ENCODE assay signal across 36 cellular contexts in genomic region chr2:151805343-151805742, GRCh38.
"Had no signal": no experiment of that assay in that cellular context is flagged by ENCODE, and none has a peak within 500 bp of the region (broad histone marks: within the 10 kb centered on the region; RNA-seq: fewer than 3 reads in every experiment).

No MANE protein-coding gene starts in this region.

- H3K27ac Mint-ChIP-seq: activated B cell treated with CpG ODN at 0.5 μM for 24 hours; activated CD4-positive, alpha-beta memory T cell treated with anti-CD3 and anti-CD28 coated beads for 36 hours; activated CD4-positive, alpha-beta T cell treated with anti-CD3 and anti-CD28 coated beads, Interleukin-2, amount 10 ng/mL, durations not matched to agents 24 days and 14 days; activated CD8-positive, alpha-beta T cell treated with anti-CD3 and anti-CD28 coated beads for 36 hours; activated naive CD4-positive, alpha-beta T cell treated with anti-CD3 and anti-CD28 coated beads, Interleukin-2, amount 10 ng/mL, durations not matched to agents 7 days and 5 days; activated naive CD4-positive, alpha-beta T cell treated with anti-CD3 and anti-CD28 coated beads, Interleukin-2, amount 50 U/mL, for 24 hours; activated naive CD8-positive, alpha-beta T cell; activated naive CD8-positive, alpha-beta T cell treated with anti-CD3 and anti-CD28 coated beads, Interleukin-2, amount 10 ng/mL, durations not matched to agents 7 days and 5 days; activated naive CD8-positive, alpha-beta T cell treated with anti-CD3 and anti-CD28 coated beads, Interleukin-2, amount 50 U/mL, for 24 hours; activated T-cell treated with anti-CD3 and anti-CD28 coated beads, Interleukin-2, amount 50 U/mL, for 72 hours; activated T-helper 1 cell treated with anti-CD3 and anti-CD28 coated beads, Interleukin-12 subunit alpha, Interleukin-12 subunit beta, Interleukin-2, Interleukin-4 antibody, amounts not matched to agents 30 ng/mL and 10 ng/mL and 1 ng/mL, durations not matched to agents 14 hours and 24 hours and 36 hours; activated T-helper 17 cell treated with anti-CD3 and anti-CD28 coated beads, Interleukin-2, amount 50 U/mL, for 72 hours; brain; T-helper 1 cell treated with Interleukin-12 subunit alpha and Interleukin-12 subunit beta and Interleukin-4 antibody, amounts not matched to agents 30 μg/mL and 1 μg/mL, for 36 hours; T-helper 2 cell treated with Interferon-gamma antibody and Interleukin-4, amounts not matched to agents 5 μg/mL and 100 μg/mL, for 36 hours had no signal

- DNase-seq: activated B cell treated with CpG ODN at 0.5 μM for 24 hours; activated CD4-positive, alpha-beta memory T cell treated with anti-CD3 and anti-CD28 coated beads for 36 hours; activated CD4-positive, alpha-beta T cell treated with anti-CD3 and anti-CD28 coated beads for 4 hours; activated CD4-positive, alpha-beta T cell treated with anti-CD3 and anti-CD28 coated beads, Interleukin-2, amount 10 ng/mL, durations not matched to agents 24 days and 14 days; activated CD4-positive, alpha-beta T cell treated with anti-CD3 and anti-CD28 coated beads, Interleukin-2, amount 50 U/mL, for 1 hour; activated CD4-positive, alpha-beta T cell treated with anti-CD3 and anti-CD28 coated beads, Interleukin-2, amount 50 U/mL, for 4 hours; activated CD4-positive, CD25-positive, alpha-beta regulatory T cell treated with anti-CD3 and anti-CD28 coated beads, Interleukin-2, amount 50 U/mL, for 72 hours; activated CD8-positive, alpha-beta memory T cell treated with anti-CD3 and anti-CD28 coated beads, Interleukin-2, amount 50 U/mL, for 4 hours; activated CD8-positive, alpha-beta T cell treated with anti-CD3 and anti-CD28 coated beads for 36 hours; activated effector memory CD4-positive, alpha-beta T cell treated with anti-CD3 and anti-CD28 coated beads, Interleukin-2, amount 50 U/mL, for 16 hours; activated gamma-delta T cell treated with Interleukin-2 at 50 U/mL for 16 hours; activated naive CD4-positive, alpha-beta T cell; activated naive CD4-positive, alpha-beta T cell treated with anti-CD3 and anti-CD28 coated beads, Interleukin-2, amount 10 ng/mL, durations not matched to agents 7 days and 5 days; activated naive CD8-positive, alpha-beta T cell treated with anti-CD3 and anti-CD28 coated beads, Interleukin-2, amount 10 ng/mL, durations not matched to agents 7 days and 5 days; activated naive CD8-positive, alpha-beta T cell treated with anti-CD3 and anti-CD28 coated beads, Interleukin-2, amount 50 U/mL, for 24 hours; activated T-cell treated with anti-CD3 and anti-CD28 coated beads for 4 hours; activated T-cell treated with anti-CD3 and anti-CD28 coated beads, Interleukin-2, amount 50 U/mL, for 1 hour; activated T-cell treated with anti-CD3 and anti-CD28 coated beads, Interleukin-2, amount 50 U/mL, for 4 hours; activated T-cell treated with anti-CD3 and anti-CD28 coated beads, Interleukin-2, amount 50 U/mL, for 72 hours; amygdala; anterior cingulate cortex; caudate nucleus; cerebellar nuclear complex; T-helper 2 cell; T-helper 9 cell had no signal

- H3K4me3 Mint-ChIP-seq: activated B cell treated with CpG ODN at 0.5 μM for 24 hours; activated CD4-positive, alpha-beta memory T cell treated with anti-CD3 and anti-CD28 coated beads for 36 hours; activated CD4-positive, alpha-beta T cell treated with anti-CD3 and anti-CD28 coated beads, Interleukin-2, amount 10 ng/mL, durations not matched to agents 24 days and 14 days; activated CD8-positive, alpha-beta T cell treated with anti-CD3 and anti-CD28 coated beads for 36 hours; activated naive CD4-positive, alpha-beta T cell treated with anti-CD3 and anti-CD28 coated beads, Interleukin-2, amount 10 ng/mL, durations not matched to agents 7 days and 5 days; activated naive CD4-positive, alpha-beta T cell treated with anti-CD3 and anti-CD28 coated beads, Interleukin-2, amount 50 U/mL, for 24 hours; activated naive CD8-positive, alpha-beta T cell; activated naive CD8-positive, alpha-beta T cell treated with anti-CD3 and anti-CD28 coated beads, Interleukin-2, amount 10 ng/mL, durations not matched to agents 7 days and 5 days; activated naive CD8-positive, alpha-beta T cell treated with anti-CD3 and anti-CD28 coated beads, Interleukin-2, amount 50 U/mL, for 24 hours; activated T-cell treated with anti-CD3 and anti-CD28 coated beads, Interleukin-2, amount 50 U/mL, for 4 hours; activated T-cell treated with anti-CD3 and anti-CD28 coated beads, Interleukin-2, amount 50 U/mL, for 72 hours; activated T-helper 1 cell treated with anti-CD3 and anti-CD28 coated beads, Interleukin-12 subunit alpha, Interleukin-12 subunit beta, Interleukin-2, Interleukin-4 antibody, amounts not matched to agents 30 ng/mL and 10 ng/mL and 1 ng/mL, durations not matched to agents 14 hours and 24 hours and 36 hours; activated T-helper 17 cell treated with anti-CD3 and anti-CD28 coated beads, Interleukin-2, amount 50 U/mL, for 72 hours; brain; central memory CD8-positive, alpha-beta T cell; T-helper 1 cell treated with Interleukin-12 subunit alpha and Interleukin-12 subunit beta and Interleukin-4 antibody, amounts not matched to agents 30 μg/mL and 1 μg/mL, for 36 hours; T-helper 2 cell treated with Interferon-gamma antibody and Interleukin-4, amounts not matched to agents 5 μg/mL and 100 μg/mL, for 36 hours had no signal

- H3K9me3 ChIP-seq: ascending aorta had no signal

- H3K27ac ChIP-seq: ascending aorta, cardiac muscle cell, VCaP had no signal

- H3K27me3 Mint-ChIP-seq: activated B cell treated with CpG ODN at 0.5 μM for 24 hours; activated CD4-positive, alpha-beta memory T cell treated with anti-CD3 and anti-CD28 coated beads for 36 hours; activated CD4-positive, alpha-beta T cell treated with anti-CD3 and anti-CD28 coated beads, Interleukin-2, amount 10 ng/mL, durations not matched to agents 24 days and 14 days; activated CD8-positive, alpha-beta T cell treated with anti-CD3 and anti-CD28 coated beads for 36 hours; activated naive CD4-positive, alpha-beta T cell treated with anti-CD3 and anti-CD28 coated beads, Interleukin-2, amount 10 ng/mL, durations not matched to agents 7 days and 5 days; activated naive CD4-positive, alpha-beta T cell treated with anti-CD3 and anti-CD28 coated beads, Interleukin-2, amount 50 U/mL, for 24 hours; activated naive CD8-positive, alpha-beta T cell; activated naive CD8-positive, alpha-beta T cell treated with anti-CD3 and anti-CD28 coated beads, Interleukin-2, amount 10 ng/mL, durations not matched to agents 7 days and 5 days; activated naive CD8-positive, alpha-beta T cell treated with anti-CD3 and anti-CD28 coated beads, Interleukin-2, amount 50 U/mL, for 24 hours; activated T-helper 17 cell treated with anti-CD3 and anti-CD28 coated beads, Interleukin-2, amount 50 U/mL, for 72 hours; brain; central memory CD8-positive, alpha-beta T cell had no signal

- H3K9me3 Mint-ChIP-seq: activated B cell treated with CpG ODN at 0.5 μM for 24 hours; activated CD4-positive, alpha-beta memory T cell treated with anti-CD3 and anti-CD28 coated beads for 36 hours; activated CD4-positive, alpha-beta T cell treated with anti-CD3 and anti-CD28 coated beads, Interleukin-2, amount 10 ng/mL, durations not matched to agents 24 days and 14 days; activated CD8-positive, alpha-beta T cell treated with anti-CD3 and anti-CD28 coated beads for 36 hours; activated naive CD4-positive, alpha-beta T cell treated with anti-CD3 and anti-CD28 coated beads, Interleukin-2, amount 10 ng/mL, durations not matched to agents 7 days and 5 days; activated naive CD4-positive, alpha-beta T cell treated with anti-CD3 and anti-CD28 coated beads, Interleukin-2, amount 50 U/mL, for 24 hours; activated naive CD8-positive, alpha-beta T cell treated with anti-CD3 and anti-CD28 coated beads, Interleukin-2, amount 10 ng/mL, durations not matched to agents 7 days and 5 days; activated naive CD8-positive, alpha-beta T cell treated with anti-CD3 and anti-CD28 coated beads, Interleukin-2, amount 50 U/mL, for 24 hours; activated T-cell treated with anti-CD3 and anti-CD28 coated beads, Interleukin-2, amount 50 U/mL, for 4 hours; activated T-cell treated with anti-CD3 and anti-CD28 coated beads, Interleukin-2, amount 50 U/mL, for 72 hours; activated T-helper 1 cell treated with anti-CD3 and anti-CD28 coated beads, Interleukin-12 subunit alpha, Interleukin-12 subunit beta, Interleukin-2, Interleukin-4 antibody, amounts not matched to agents 30 ng/mL and 10 ng/mL and 1 ng/mL, durations not matched to agents 14 hours and 24 hours and 36 hours; activated T-helper 17 cell treated with anti-CD3 and anti-CD28 coated beads, Interleukin-2, amount 50 U/mL, for 72 hours; brain; central memory CD8-positive, alpha-beta T cell; T-helper 1 cell treated with Interleukin-12 subunit alpha and Interleukin-12 subunit beta and Interleukin-4 antibody, amounts not matched to agents 30 μg/mL and 1 μg/mL, for 36 hours; T-helper 2 cell treated with Interferon-gamma antibody and Interleukin-4, amounts not matched to agents 5 μg/mL and 100 μg/mL, for 36 hours had no signal

- H3K4me1 Mint-ChIP-seq: brain; central memory CD8-positive, alpha-beta T cell had no signal

- ATAC-seq: activated CD8-positive, alpha-beta T cell treated with anti-CD3 and anti-CD28 coated beads for 36 hours; activated naive CD8-positive, alpha-beta T cell treated with anti-CD3 and anti-CD28 coated beads, Interleukin-2, amount 50 U/mL, for 24 hours; activated T-cell treated with anti-CD3 and anti-CD28 coated beads, Interleukin-2, amount 50 U/mL, for 4 hours; activated T-cell treated with anti-CD3 and anti-CD28 coated beads, Interleukin-2, amount 50 U/mL, for 72 hours; activated T-helper 17 cell treated with anti-CD3 and anti-CD28 coated beads, Interleukin-2, amount 50 U/mL, for 72 hours had no signal

- H3K4me3 ChIP-seq: ascending aorta, cardiac muscle cell had no signal

- H3K27me3 ChIP-seq: ascending aorta, cardiac muscle cell had no signal
